9 cellular contexts compared by ENCODE assay signal in genomic region chr7:1054438-1055083, GRCh38. TPM values are rescaled to one million over a fixed set of nuclear protein-coding genes. Genes with fewer than 3 reads are reported as not detected.
DNase-seq lines count a peak whose midpoint lies in the region; ATAC-seq and TF ChIP-seq lines count a peak whose summit lies in the region.
"Had no signal": no experiment of that assay in that cellular context is flagged by ENCODE, and none has a peak within 500 bp of the region (broad histone marks: within the 10 kb centered on the region; RNA-seq: fewer than 3 reads in every experiment).

No MANE protein-coding gene starts in this region.

- H3K27me3 Mint-ChIP-seq in natural killer cell (ENCODE audit: low read depth in 2 of 2) = peaks cover 0 to 12% of the 10 kb centered on the region in 2 donors

- H3K4me3 ChIP-seq in HL-60 (replicated peaks; ENCODE audit: insufficient read depth, low read length) (no peak overlapping the region), left lung (peak overlapping the region in 1 of 2 donors; percentile 40), stomach smooth muscle (ENCODE audit: low read length in 2 of 2) (peak overlapping the region; percentile 22 to 72)

- ATAC-seq in left lung (peak; percentile 11), GM21529 (IDR thresholded peaks at IDR 0.05; ENCODE audit: unreplicated experiment) (no peak), natural killer cell (no peak), GM21528 (IDR thresholded peaks at IDR 0.05; ENCODE audit: low FRiP score, unreplicated experiment) (no peak)

- H3K27ac Mint-ChIP-seq in natural killer cell = no peak overlapping the region

- H3K9me3 ChIP-seq in left lung (no peaks in the 10 kb centered on the region), stomach smooth muscle (ENCODE audit: control insufficient read depth in 2 of 2, low read length in 2 of 2) (no peaks in the 10 kb centered on the region)

- no peak for DNase-seq in HL-60 (ENCODE audit: low read depth in 1 of 2, low spot score in 1 of 2)
- peak in 52 of 61 donors; percentile 11 to 84 (median 59) for DNase-seq in caudate nucleus (lab: John Stamatoyannopoulos, UW)
- peak in 1 of 2 donors; percentile 78 for DNase-seq in left lung
- DNase-seq in natural killer cell = no peak
- DNase-seq: KBM-7; stimulated activated naive CD4-positive, alpha-beta T cell treated with Interleukin-2 at 50 U/mL for 16 hours had no signal

- TF ChIP-seq CTCF in HL-60 (IDR thresholded peaks at IDR 0.05; ENCODE audit: insufficient read depth, low read length) (no peak), left lung (IDR thresholded peaks at IDR 0.05) (no peak), natural killer cell (IDR thresholded peaks at IDR 0.05) (no peak)

- H3K4me1 ChIP-seq in left lung = peaks cover 14 to 59% of the 10 kb centered on the region in 2 donors
- H3K4me1 ChIP-seq in stomach smooth muscle (ENCODE audit: control insufficient read depth, insufficient read depth, low read length) = peaks cover 62% of the 10 kb centered on the region

- H3K36me3 Mint-ChIP-seq in natural killer cell = no peaks in the 10 kb centered on the region

- H3K9ac ChIP-seq in stomach smooth muscle (ENCODE audit: low read length in 2 of 2) = peak overlapping the region in 1 of 2 donors; percentile 21

- H3K4me3 Mint-ChIP-seq in natural killer cell = no peak overlapping the region

- intact Hi-C loops in left lung (cut with DNase I) (no loop called here), natural killer cell (cut with micrococcal nuclease) (no loop called here)

- H3K9me3 Mint-ChIP-seq in natural killer cell = no peaks in the 10 kb centered on the region

- H3K4me1 Mint-ChIP-seq in natural killer cell = peaks cover 10 to 31% of the 10 kb centered on the region in 2 donors

- H3K27me3 ChIP-seq in HL-60 (ENCODE audit: insufficient read depth, poor library complexity, severe bottlenecking) (no peaks in the 10 kb centered on the region), left lung (peaks cover 0 to 25% of the 10 kb centered on the region in 2 donors), stomach smooth muscle (ENCODE audit: control insufficient read depth in 1 of 2, insufficient read depth in 2 of 2, low read length in 2 of 2) (no peaks in the 10 kb centered on the region)

- H3K27ac ChIP-seq in HL-60 (replicated peaks) (peak overlapping the region; percentile 31; the same call in 1 of the 2 replicates), caudate nucleus (ENCODE audit: low read depth, low read length) (peak overlapping the region; percentile 92), left lung (peak overlapping the region; percentile 73 to 78), stomach smooth muscle (ENCODE audit: low read length) (peak overlapping the region; percentile 60)

- H3K36me3 ChIP-seq in left lung = peaks cover 0 to 14% of the 10 kb centered on the region in 2 donors
- H3K36me3 ChIP-seq in stomach smooth muscle (ENCODE audit: control insufficient read depth in 2 of 2, insufficient read depth in 2 of 2, low read length in 2 of 2) = no peaks in the 10 kb centered on the region

RNA-seq across cellular contexts. Expression of gene GPR146, which starts 10.2 kb away (rescaled TPM):
- total RNA-seq in left lung = 10 to 100 TPM; 16.7 to 18.9 TPM
- total RNA-seq in natural killer cell = 1 to 10 TPM; 2.3 to 4.5 (median 2.5) TPM

RNA-seq across cellular contexts. Expression of gene GPER1, which starts 33.4 kb away (rescaled TPM):
- total RNA-seq in left lung = 10 to 100 TPM in 1 of 2 donors, 1 to 10 TPM in 1; 8.1 to 11.6 TPM
- total RNA-seq in natural killer cell = under 1 TPM in 2 of 3 donors, not detected in 1; 0.25 to 0.26 TPM

Comparison
In these comparisons a context has a peak if more than half of its experiments do, and no peak if none do; other contexts are left out.
1. DNase-seq: peak in caudate nucleus (52 of 61); none in HL-60 (0 of 2) and natural killer cell (single experiment).
2. H3K27ac ChIP-seq: peak in every context shown above with its lines; median percentile 92 in caudate nucleus; 76 in left lung; 60 in stomach smooth muscle; 31 in HL-60.
3. RNA of gene GPER1, which starts 33.4 kb away (total RNA-seq): 8.1 to 11.6 TPM in left lung; 0.25 to 0.26 TPM in natural killer cell; every median in the first group is over 4 times any median in the second.